ENCODE assay signal across 2 cellular contexts in genomic region chr15:63380151-63380827, GRCh38.
TF ChIP-seq lines count a peak whose summit lies in the region.

No MANE protein-coding gene starts in this region.

TF ChIP-seq in A549, 52 proteins besides CTCF, POLR2A, EP300 and RAD21:
- TF ChIP-seq ZFP36 (IDR thresholded peaks at IDR 0.05; ENCODE audit: borderline replicate concordance, partially characterized antibody) (no peak), KDM5A (IDR thresholded peaks at IDR 0.05) (no peak), TFCP2L1 (CRISPR knock-in tag; IDR thresholded peaks at IDR 0.05) (no peak), FOSL2 (IDR thresholded peaks at IDR 0.05) (no peak), FOSL2 (CRISPR knock-in tag; IDR thresholded peaks at IDR 0.05) (no peak), ZC3H11A (IDR thresholded peaks at IDR 0.05) (no peak), ZNF302 (CRISPR knock-in tag; IDR thresholded peaks at IDR 0.05) (no peak), CEBPB (IDR thresholded peaks at IDR 0.05) (no peak), CBX8 (IDR thresholded peaks at IDR 0.05) (no peak), HDAC2 (IDR thresholded peaks at IDR 0.05) (no peak), KDM1A (IDR thresholded peaks at IDR 0.05; ENCODE audit: low read depth) (no peak), HOXB13 (CRISPR knock-in tag; IDR thresholded peaks at IDR 0.05; ENCODE audit: low read depth) (no peak), MAX (IDR thresholded peaks at IDR 0.05) (no peak), JUN (IDR thresholded peaks at IDR 0.05) (no peak), BHLHE40 (IDR thresholded peaks at IDR 0.05; ENCODE audit: low read depth, low read length) (no peak), HMGXB4 (CRISPR knock-in tag; IDR thresholded peaks at IDR 0.05; ENCODE audit: borderline replicate concordance) (no peak), CBX2 (IDR thresholded peaks at IDR 0.05; ENCODE audit: borderline replicate concordance, low read depth) (no peak), CHD2 (IDR thresholded peaks at IDR 0.05; ENCODE audit: low read length, partially characterized antibody) (no peak)
- TF ChIP-seq, protein P1, sequence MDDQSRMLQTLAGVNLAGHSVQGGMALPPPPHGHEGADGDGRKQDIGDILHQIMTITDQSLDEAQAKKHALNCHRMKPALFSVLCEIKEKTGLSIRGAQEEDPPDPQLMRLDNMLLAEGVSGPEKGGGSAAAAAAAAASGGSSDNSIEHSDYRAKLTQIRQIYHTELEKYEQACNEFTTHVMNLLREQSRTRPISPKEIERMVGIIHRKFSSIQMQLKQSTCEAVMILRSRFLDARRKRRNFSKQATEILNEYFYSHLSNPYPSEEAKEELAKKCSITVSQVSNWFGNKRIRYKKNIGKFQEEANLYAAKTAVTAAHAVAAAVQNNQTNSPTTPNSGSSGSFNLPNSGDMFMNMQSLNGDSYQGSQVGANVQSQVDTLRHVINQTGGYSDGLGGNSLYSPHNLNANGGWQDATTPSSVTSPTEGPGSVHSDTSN (IDR thresholded peaks at IDR 0.05), result no peak
TF ChIP-seq in A549: peak in this region for 0.

TF ChIP-seq in H1, 55 proteins besides CTCF, POLR2A, EP300 and RAD21:
- no peak for TF ChIP-seq YY1 (IDR thresholded peaks at IDR 0.05; ENCODE audit: low read depth, low read length)
- no peak for TF ChIP-seq CEBPB (IDR thresholded peaks at IDR 0.05; ENCODE audit: low read depth, low read length)
- TF ChIP-seq GTF2F1 (IDR thresholded peaks at IDR 0.05; ENCODE audit: borderline replicate concordance, low read depth, low read length), result no peak
- no peak for TF ChIP-seq CHD1 (IDR thresholded peaks at IDR 0.05; ENCODE audit: low read depth, low read length)
- no peak for TF ChIP-seq CBX5 (IDR thresholded peaks at IDR 0.05; ENCODE audit: low read depth, low read length)
- TF ChIP-seq, protein P2, sequence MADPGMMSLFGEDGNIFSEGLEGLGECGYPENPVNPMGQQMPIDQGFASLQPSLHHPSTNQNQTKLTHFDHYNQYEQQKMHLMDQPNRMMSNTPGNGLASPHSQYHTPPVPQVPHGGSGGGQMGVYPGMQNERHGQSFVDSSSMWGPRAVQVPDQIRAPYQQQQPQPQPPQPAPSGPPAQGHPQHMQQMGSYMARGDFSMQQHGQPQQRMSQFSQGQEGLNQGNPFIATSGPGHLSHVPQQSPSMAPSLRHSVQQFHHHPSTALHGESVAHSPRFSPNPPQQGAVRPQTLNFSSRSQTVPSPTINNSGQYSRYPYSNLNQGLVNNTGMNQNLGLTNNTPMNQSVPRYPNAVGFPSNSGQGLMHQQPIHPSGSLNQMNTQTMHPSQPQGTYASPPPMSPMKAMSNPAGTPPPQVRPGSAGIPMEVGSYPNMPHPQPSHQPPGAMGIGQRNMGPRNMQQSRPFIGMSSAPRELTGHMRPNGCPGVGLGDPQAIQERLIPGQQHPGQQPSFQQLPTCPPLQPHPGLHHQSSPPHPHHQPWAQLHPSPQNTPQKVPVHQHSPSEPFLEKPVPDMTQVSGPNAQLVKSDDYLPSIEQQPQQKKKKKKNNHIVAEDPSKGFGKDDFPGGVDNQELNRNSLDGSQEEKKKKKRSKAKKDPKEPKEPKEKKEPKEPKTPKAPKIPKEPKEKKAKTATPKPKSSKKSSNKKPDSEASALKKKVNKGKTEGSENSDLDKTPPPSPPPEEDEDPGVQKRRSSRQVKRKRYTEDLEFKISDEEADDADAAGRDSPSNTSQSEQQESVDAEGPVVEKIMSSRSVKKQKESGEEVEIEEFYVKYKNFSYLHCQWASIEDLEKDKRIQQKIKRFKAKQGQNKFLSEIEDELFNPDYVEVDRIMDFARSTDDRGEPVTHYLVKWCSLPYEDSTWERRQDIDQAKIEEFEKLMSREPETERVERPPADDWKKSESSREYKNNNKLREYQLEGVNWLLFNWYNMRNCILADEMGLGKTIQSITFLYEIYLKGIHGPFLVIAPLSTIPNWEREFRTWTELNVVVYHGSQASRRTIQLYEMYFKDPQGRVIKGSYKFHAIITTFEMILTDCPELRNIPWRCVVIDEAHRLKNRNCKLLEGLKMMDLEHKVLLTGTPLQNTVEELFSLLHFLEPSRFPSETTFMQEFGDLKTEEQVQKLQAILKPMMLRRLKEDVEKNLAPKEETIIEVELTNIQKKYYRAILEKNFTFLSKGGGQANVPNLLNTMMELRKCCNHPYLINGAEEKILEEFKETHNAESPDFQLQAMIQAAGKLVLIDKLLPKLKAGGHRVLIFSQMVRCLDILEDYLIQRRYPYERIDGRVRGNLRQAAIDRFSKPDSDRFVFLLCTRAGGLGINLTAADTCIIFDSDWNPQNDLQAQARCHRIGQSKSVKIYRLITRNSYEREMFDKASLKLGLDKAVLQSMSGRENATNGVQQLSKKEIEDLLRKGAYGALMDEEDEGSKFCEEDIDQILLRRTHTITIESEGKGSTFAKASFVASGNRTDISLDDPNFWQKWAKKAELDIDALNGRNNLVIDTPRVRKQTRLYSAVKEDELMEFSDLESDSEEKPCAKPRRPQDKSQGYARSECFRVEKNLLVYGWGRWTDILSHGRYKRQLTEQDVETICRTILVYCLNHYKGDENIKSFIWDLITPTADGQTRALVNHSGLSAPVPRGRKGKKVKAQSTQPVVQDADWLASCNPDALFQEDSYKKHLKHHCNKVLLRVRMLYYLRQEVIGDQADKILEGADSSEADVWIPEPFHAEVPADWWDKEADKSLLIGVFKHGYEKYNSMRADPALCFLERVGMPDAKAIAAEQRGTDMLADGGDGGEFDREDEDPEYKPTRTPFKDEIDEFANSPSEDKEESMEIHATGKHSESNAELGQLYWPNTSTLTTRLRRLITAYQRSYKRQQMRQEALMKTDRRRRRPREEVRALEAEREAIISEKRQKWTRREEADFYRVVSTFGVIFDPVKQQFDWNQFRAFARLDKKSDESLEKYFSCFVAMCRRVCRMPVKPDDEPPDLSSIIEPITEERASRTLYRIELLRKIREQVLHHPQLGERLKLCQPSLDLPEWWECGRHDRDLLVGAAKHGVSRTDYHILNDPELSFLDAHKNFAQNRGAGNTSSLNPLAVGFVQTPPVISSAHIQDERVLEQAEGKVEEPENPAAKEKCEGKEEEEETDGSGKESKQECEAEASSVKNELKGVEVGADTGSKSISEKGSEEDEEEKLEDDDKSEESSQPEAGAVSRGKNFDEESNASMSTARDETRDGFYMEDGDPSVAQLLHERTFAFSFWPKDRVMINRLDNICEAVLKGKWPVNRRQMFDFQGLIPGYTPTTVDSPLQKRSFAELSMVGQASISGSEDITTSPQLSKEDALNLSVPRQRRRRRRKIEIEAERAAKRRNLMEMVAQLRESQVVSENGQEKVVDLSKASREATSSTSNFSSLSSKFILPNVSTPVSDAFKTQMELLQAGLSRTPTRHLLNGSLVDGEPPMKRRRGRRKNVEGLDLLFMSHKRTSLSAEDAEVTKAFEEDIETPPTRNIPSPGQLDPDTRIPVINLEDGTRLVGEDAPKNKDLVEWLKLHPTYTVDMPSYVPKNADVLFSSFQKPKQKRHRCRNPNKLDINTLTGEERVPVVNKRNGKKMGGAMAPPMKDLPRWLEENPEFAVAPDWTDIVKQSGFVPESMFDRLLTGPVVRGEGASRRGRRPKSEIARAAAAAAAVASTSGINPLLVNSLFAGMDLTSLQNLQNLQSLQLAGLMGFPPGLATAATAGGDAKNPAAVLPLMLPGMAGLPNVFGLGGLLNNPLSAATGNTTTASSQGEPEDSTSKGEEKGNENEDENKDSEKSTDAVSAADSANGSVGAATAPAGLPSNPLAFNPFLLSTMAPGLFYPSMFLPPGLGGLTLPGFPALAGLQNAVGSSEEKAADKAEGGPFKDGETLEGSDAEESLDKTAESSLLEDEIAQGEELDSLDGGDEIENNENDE (IDR thresholded peaks at IDR 0.05; ENCODE audit: insufficient replicate concordance, low read length), result no peak
- no peak for TF ChIP-seq KDM1A (IDR thresholded peaks at IDR 0.05; ENCODE audit: borderline replicate concordance, low read length)
- no peak for TF ChIP-seq HDAC6 (IDR thresholded peaks at IDR 0.05; ENCODE audit: low read depth, low read length)
- TF ChIP-seq SIN3A (conservative IDR thresholded peaks at IDR 0.05 in 1 of 2, IDR thresholded peaks at IDR 0.05 in 1 of 2; ENCODE audit: low read depth in 1 of 2, low read length in 2 of 2), result no peak
- TF ChIP-seq NANOG (IDR thresholded peaks at IDR 0.05; ENCODE audit: insufficient read depth, low read depth, low read length, poor library complexity, severe bottlenecking), result no peak
- no peak for TF ChIP-seq SRF (IDR thresholded peaks at IDR 0.05; ENCODE audit: low read depth, low read length)
- TF ChIP-seq SIRT6 (IDR thresholded peaks at IDR 0.05; ENCODE audit: low read length), result no peak
- TF ChIP-seq BCL11A (IDR thresholded peaks at IDR 0.05; ENCODE audit: low read depth in 2 of 2, low read length in 2 of 2), result no peak
- TF ChIP-seq SP1 (IDR thresholded peaks at IDR 0.05; ENCODE audit: low read depth, low read length), result no peak
TF ChIP-seq in H1: peak in this region for 0.
